Comparison of ENCODE assay signal across 8 cellular contexts in genomic region chr5:14664270-14665109, GRCh38. TPM values are rescaled to one million over a fixed set of nuclear protein-coding genes. Genes with fewer than 3 reads are reported as not detected.
DNase-seq lines count a peak whose midpoint lies in the region; ATAC-seq and TF ChIP-seq lines count a peak whose summit lies in the region.

OTULIN (plus strand) TSS chr5:14664718; CDS start chr5:14664826, 108 bp downstream.

- H3K4me3 Mint-ChIP-seq in T-cell: peak within 1 kb of the TSS; percentile 91 to 96 (median 95)
- H3K4me3 Mint-ChIP-seq in progenitor cell of endocrine pancreas (ENCODE audit: low read depth): peak within 1 kb of the TSS; percentile 91

- H3K27me3 ChIP-seq in adrenal gland (no peaks in the 10 kb centered on the region), heart right ventricle (no peaks in the 10 kb centered on the region), upper lobe of right lung (no peaks in the 10 kb centered on the region)

- TF ChIP-seq POLR2A in adrenal gland (IDR thresholded peaks at IDR 0.05): peak; percentile 67 to 95

- CTCF ChIA-PET in T-cell (lab: Charles Lee): no interaction called here

- H3K27ac ChIP-seq in adrenal gland: peak within 1 kb of the TSS; percentile 58 to 96 (median 92)
- H3K27ac ChIP-seq in heart right ventricle: peak within 1 kb of the TSS; percentile 86 to 98 (median 94)
- H3K27ac ChIP-seq in upper lobe of right lung: peak within 1 kb of the TSS; percentile 90

- H3K9me3 Mint-ChIP-seq in T-cell (no peaks in the 10 kb centered on the region), progenitor cell of endocrine pancreas (ENCODE audit: low read depth) (no peaks in the 10 kb centered on the region)

- H3K27ac Mint-ChIP-seq in T-cell (peak within 1 kb of the TSS; percentile 95 to 97), progenitor cell of endocrine pancreas (peak within 1 kb of the TSS; percentile 96)

- ATAC-seq in HG02642 (IDR thresholded peaks at IDR 0.05; ENCODE audit: poor library complexity, unreplicated experiment) (peak; percentile 69), T-cell (replicated peaks in 1 of 4) (peak; percentile 77 to 80 (median 78)), heart right ventricle (peak; percentile 94 to 98 (median 97)), upper lobe of right lung (peak; percentile 96)

- H3K4me3 ChIP-seq in GM12875 (ENCODE audit: low read depth, low read length): peak within 1 kb of the TSS; percentile 83
- peak within 1 kb of the TSS; percentile 1 to 88 (median 70) for H3K4me3 ChIP-seq in adrenal gland
- H3K4me3 ChIP-seq in heart right ventricle: peak within 1 kb of the TSS; percentile 57 to 82 (median 68)
- H3K4me3 ChIP-seq in upper lobe of right lung: peak within 1 kb of the TSS; percentile 70

- H3K4me1 Mint-ChIP-seq in T-cell (peaks cover 59 to 78% (median 63%) of the 10 kb centered on the region in 3 donors), progenitor cell of endocrine pancreas (ENCODE audit: low read depth) (peaks cover 28% of the 10 kb centered on the region)

- H3K36me3 ChIP-seq in adrenal gland (replicated peaks in 1 of 2) (no peaks in the 10 kb centered on the region), heart right ventricle (peaks cover 0 to 14% (median 0%) of the 10 kb centered on the region in 9 donors), upper lobe of right lung (no peaks in the 10 kb centered on the region)

- H3K27me3 Mint-ChIP-seq in T-cell: no peaks in the 10 kb centered on the region
- no peaks in the 10 kb centered on the region for H3K27me3 Mint-ChIP-seq in progenitor cell of endocrine pancreas

- H3K36me3 Mint-ChIP-seq in T-cell (peaks cover 3% of the 10 kb centered on the region), progenitor cell of endocrine pancreas (ENCODE audit: insufficient read depth) (peaks cover 2% of the 10 kb centered on the region)

- TF ChIP-seq CTCF in GM12875 (IDR thresholded peaks at IDR 0.05; ENCODE audit: borderline replicate concordance, insufficient read depth, low read depth, low read length) (no peak), adrenal gland (IDR thresholded peaks at IDR 0.05) (no peak), heart right ventricle (IDR thresholded peaks at IDR 0.05) (no peak), progenitor cell of endocrine pancreas (IDR thresholded peaks at IDR 0.05; ENCODE audit: unreplicated experiment) (no peak), upper lobe of right lung (IDR thresholded peaks at IDR 0.05) (no peak)

- POLR2A ChIA-PET in T-cell (lab: Charles Lee): no interaction called here

- H3K9me3 ChIP-seq in adrenal gland (replicated peaks in 1 of 3) (no peaks in the 10 kb centered on the region), heart right ventricle (no peaks in the 10 kb centered on the region), upper lobe of right lung (no peaks in the 10 kb centered on the region)

- 0 to 1% (median 1%) methylated on average over 14 to 116 of the region's 116 CpGs; no CpG with 5 or more reads in 1 of the 4 donors for WGBS in adrenal gland, 4 donors
- WGBS in heart right ventricle, 2 donors: 0% methylated on average over 104 to 116 of the region's 116 CpGs

- H3K4me1 ChIP-seq in adrenal gland (replicated peaks in 1 of 2) (peaks cover 10 to 26% of the 10 kb centered on the region in 2 donors), heart right ventricle (peaks cover 6 to 53% (median 40%) of the 10 kb centered on the region in 9 donors), upper lobe of right lung (peaks cover 36% of the 10 kb centered on the region)

- intact Hi-C loops in adrenal gland (cut with DNase I) (no loop called here), heart right ventricle (cut with DNase I) (loop anchor here in 1 of 10 donors (5.0 kb wide), 1 partner anchor 272 kb away; no protein-coding TSS in a partner anchor), upper lobe of right lung (cut with DNase I) (no loop called here)

- DNase-seq in NCI-H1105 (lab: John Stamatoyannopoulos, UW) (peak; percentile 91), T-cell (peak; percentile 66 to 88 (median 77)), adrenal gland (peak; percentile 90 to 93 (median 91)), heart right ventricle (peak; percentile 90 to 93), progenitor cell of endocrine pancreas (ENCODE audit: low spot score, unreplicated experiment) (peak; percentile 80), upper lobe of right lung (peak; percentile 96)

RNA-seq across cellular contexts. Expression of gene OTULIN, which starts in this region (rescaled TPM):
- 10 to 100 TPM; 57.6 to 67.1 (median 61.2) TPM for total RNA-seq in T-cell
- total RNA-seq in adrenal gland: 10 to 100 TPM in 7 of 8 donors, 1 to 10 TPM in 1; 5.6 to 40.8 (median 22.1) TPM
- 1 to 10 TPM; 2.8 to 6.4 (median 5.0) TPM for polyA plus RNA-seq in adrenal gland
- 10 to 100 TPM; 15.2 to 35.1 (median 25.9) TPM for total RNA-seq in heart right ventricle
- polyA plus RNA-seq in heart right ventricle: 1 to 10 TPM; 4.4 to 5.8 TPM
- 30.0 and 36.4 TPM in 2 replicates for total RNA-seq in progenitor cell of endocrine pancreas
- total RNA-seq in upper lobe of right lung: 30.0 TPM

Comparison
In these comparisons a context has a peak if more than half of its experiments do, and no peak if none do; other contexts are left out.
1. Peak in every context shown above with its lines: DNase-seq, ATAC-seq, H3K4me3 ChIP-seq and H3K27ac ChIP-seq.